Comparison of ENCODE assay signal across 1 cellular context in the genomic region with DNA sequence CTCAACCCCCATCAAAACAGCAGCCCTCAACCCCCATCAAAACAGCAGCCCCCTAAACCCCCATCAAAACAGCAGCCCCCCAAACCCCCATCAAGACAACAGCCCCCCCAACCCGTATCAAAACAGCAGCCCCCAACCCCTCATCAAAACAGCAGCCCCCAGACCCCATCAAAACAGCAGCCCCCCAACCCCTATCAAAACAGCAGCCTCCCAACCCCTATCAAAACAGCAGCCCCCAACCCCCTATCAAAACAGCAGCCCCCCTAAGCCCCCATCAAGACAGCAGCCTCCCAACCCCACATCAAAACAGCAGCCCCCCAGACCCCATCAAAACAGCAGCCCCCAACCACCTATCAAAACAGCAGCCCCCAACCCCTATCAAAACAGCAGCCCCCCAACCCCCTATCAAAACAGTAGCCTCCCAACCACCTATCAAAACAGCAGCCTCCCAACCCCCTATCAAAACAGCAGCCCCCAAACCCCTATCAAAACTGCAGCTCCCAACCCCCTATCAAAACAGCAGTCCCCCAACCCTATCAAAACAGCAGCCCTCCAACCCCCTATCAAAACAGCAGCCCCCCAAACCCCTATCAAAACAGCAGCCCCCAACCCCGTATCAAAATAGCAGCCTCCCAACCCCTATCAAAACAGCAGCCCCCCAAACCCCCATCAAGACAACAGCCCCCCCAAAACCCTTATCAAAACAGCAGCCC.
TF ChIP-seq lines count a peak whose summit lies in the region.

No MANE protein-coding gene starts in this region.

TF ChIP-seq in SK-N-SH treated with all-trans-retinoic acid at 6 μM for 48 hours, 23 proteins besides CTCF, POLR2A, EP300 and RAD21 (continued from another document):
- no peak for TF ChIP-seq TSHZ2 (CRISPR knock-in tag; IDR thresholded peaks at IDR 0.05)
- TF ChIP-seq OSR1 (CRISPR knock-in tag; IDR thresholded peaks at IDR 0.05): no peak
- TF ChIP-seq ZNF8 (CRISPR knock-in tag; IDR thresholded peaks at IDR 0.05): no peak
- no peak for TF ChIP-seq CSDC2 (CRISPR knock-in tag; IDR thresholded peaks at IDR 0.05)
- TF ChIP-seq PPARA (CRISPR knock-in tag; IDR thresholded peaks at IDR 0.05; ENCODE audit: borderline replicate concordance): no peak
- TF ChIP-seq ZFP30 (CRISPR knock-in tag; IDR thresholded peaks at IDR 0.05): no peak
